In the genomic region with DNA sequence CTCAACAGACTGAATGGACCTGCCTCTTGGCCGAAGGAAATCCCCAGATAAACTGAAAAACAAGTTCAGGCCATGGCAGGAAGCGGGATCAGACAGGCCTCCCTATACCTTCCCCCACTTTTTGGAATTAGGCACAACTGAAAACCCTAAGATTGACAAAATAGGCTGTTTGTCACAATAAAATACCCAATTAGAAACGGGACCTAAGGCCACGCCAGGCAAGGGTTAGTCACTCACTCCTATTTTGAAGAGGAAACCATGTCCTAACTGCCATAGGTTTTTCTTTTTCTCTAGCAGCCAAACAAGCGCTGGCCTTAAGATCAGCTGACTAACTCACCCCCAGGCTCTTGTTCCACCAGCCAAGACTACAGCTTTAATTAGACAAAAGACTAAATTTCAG, we compare ENCODE assay signal across 32 cellular contexts. TPM values are rescaled to one million over a fixed set of nuclear protein-coding genes. Genes with fewer than 3 reads are reported as not detected.
"Had no signal": no experiment of that assay in that cellular context is flagged by ENCODE, and none has a peak within 500 bp of the region (broad histone marks: within the 10 kb centered on the region; RNA-seq: fewer than 3 reads in every experiment).

No MANE protein-coding gene starts in this region.

- DNase-seq: activated CD4-positive, alpha-beta memory T cell treated with anti-CD3 and anti-CD28 coated beads, Interleukin-2, amount 10 ng/mL, durations not matched to agents 7 days and 5 days; activated CD4-positive, alpha-beta T cell treated with anti-CD3 and anti-CD28 coated beads for 1 hour; activated CD4-positive, alpha-beta T cell treated with anti-CD3 and anti-CD28 coated beads for 48 hours; activated CD4-positive, CD25-positive, alpha-beta regulatory T cell; activated CD8-positive, alpha-beta memory T cell treated with anti-CD3 and anti-CD28 coated beads for 24 hours; activated CD8-positive, alpha-beta memory T cell treated with anti-CD3 and anti-CD28 coated beads, Interleukin-2, amount 10 ng/mL, durations not matched to agents 7 days and 5 days; activated CD8-positive, alpha-beta memory T cell treated with anti-CD3 and anti-CD28 coated beads, Interleukin-2, amount 50 U/mL, for 48 hours; activated effector memory CD4-positive, alpha-beta T cell treated with Interleukin-2 at 50 U/mL for 16 hours; activated naive CD4-positive, alpha-beta T cell treated with anti-CD3 and anti-CD28 coated beads, Interleukin-2, amount 10 ng/mL, durations not matched to agents 7 days and 5 days; activated naive CD8-positive, alpha-beta T cell treated with anti-CD3 and anti-CD28 coated beads for 36 hours; activated T-cell treated with anti-CD3 and anti-CD28 coated beads, Interleukin-2, amount 50 U/mL, for 48 hours; amniotic stem cell; aorta; MG63; NCI-H1048; NCI-H1105 treated with DMSO at 0.1 percent for 48 hours; NCI-H1436; NCI-H1694; NCI-H1930; NCI-H2081 treated with DMSO at 0.1 percent for 48 hours; NCI-H226; NCI-H446 treated with DMSO at 0.1 percent for 48 hours; NCI-H524 treated with DMSO at 0.1 percent for 48 hours; PC-3; Right ventricle myocardium superior; T1000; WERI-Rb-1 had no signal

- ATAC-seq: activated CD8-positive, alpha-beta memory T cell treated with anti-CD3 and anti-CD28 coated beads, Interleukin-2, amount 10 ng/mL, durations not matched to agents 7 days and 5 days; PC-3 had no signal

- H3K27ac ChIP-seq: KMS-11, Peyer's patch, WERI-Rb-1 had no signal

- H3K4me3 ChIP-seq: MG63, Peyer's patch had no signal

- H3K36me3 ChIP-seq: MG63, Peyer's patch, WERI-Rb-1 had no signal

- H3K9me3 ChIP-seq: MG63, Peyer's patch had no signal

- H3K27me3 ChIP-seq: MG63, Peyer's patch had no signal

RNA-seq across cellular contexts. Expression of a gene that starts 11.9 kb away (rescaled TPM):
- total RNA-seq: activated CD4-positive, alpha-beta memory T cell treated with anti-CD3 and anti-CD28 coated beads, Interleukin-2, amount 10 ng/mL, durations not matched to agents 7 days and 5 days; activated CD8-positive, alpha-beta memory T cell treated with anti-CD3 and anti-CD28 coated beads, Interleukin-2, amount 10 ng/mL, durations not matched to agents 7 days and 5 days; activated naive CD8-positive, alpha-beta T cell treated with anti-CD3 and anti-CD28 coated beads for 36 hours; aorta; cardiac septum; PC-3; Peyer's patch; T-helper 1 cell treated with Interleukin-12 subunit alpha and Interleukin-12 subunit beta and Interleukin-4 antibody, amounts not matched to agents 30 ng/mL and 1 ng/mL, for 36 hours; T-helper 2 cell treated with Interferon-gamma antibody and Interleukin-4, amounts not matched to agents 100 ng/mL and 5 ng/mL, for 36 hours had no signal

RNA-seq across cellular contexts. Expression of a gene that starts 26.8 kb away (rescaled TPM):
- total RNA-seq: activated CD4-positive, alpha-beta memory T cell treated with anti-CD3 and anti-CD28 coated beads, Interleukin-2, amount 10 ng/mL, durations not matched to agents 7 days and 5 days; activated CD8-positive, alpha-beta memory T cell treated with anti-CD3 and anti-CD28 coated beads, Interleukin-2, amount 10 ng/mL, durations not matched to agents 7 days and 5 days; activated naive CD8-positive, alpha-beta T cell treated with anti-CD3 and anti-CD28 coated beads for 36 hours; T-helper 1 cell treated with Interleukin-12 subunit alpha and Interleukin-12 subunit beta and Interleukin-4 antibody, amounts not matched to agents 30 ng/mL and 1 ng/mL, for 36 hours; T-helper 2 cell treated with Interferon-gamma antibody and Interleukin-4, amounts not matched to agents 100 ng/mL and 5 ng/mL, for 36 hours had no signal

RNA-seq across cellular contexts. Expression of a gene that starts 57.6 kb away (rescaled TPM):
- total RNA-seq: T-helper 2 cell treated with Interferon-gamma antibody and Interleukin-4, amounts not matched to agents 100 ng/mL and 5 ng/mL, for 36 hours had no signal
